ENCODE assay signal across 6 cellular contexts in genomic region chr13:20227730-20228129, GRCh38. TPM values are rescaled to one million over a fixed set of nuclear protein-coding genes. Genes with fewer than 3 reads are reported as not detected.
"Had no signal": no experiment of that assay in that cellular context is flagged by ENCODE, and none has a peak within 500 bp of the region (broad histone marks: within the 10 kb centered on the region; RNA-seq: fewer than 3 reads in every experiment).

No MANE protein-coding gene starts in this region.

- H3K4me3 Mint-ChIP-seq: GM23338, H9, HFFc6 had no signal

- H3K27ac Mint-ChIP-seq: GM23338, H9, HFFc6 had no signal

- H3K4me3 ChIP-seq: GM23338 had no signal

- H3K9me3 Mint-ChIP-seq: GM23338, HFFc6 had no signal

- ATAC-seq: GM23338 had no signal

- DNase-seq: H9, HCEC 1CT, HFFc6, IMR-90 had no signal

RNA-seq across cellular contexts. Expression of gene GJB6, which starts 4.4 kb away (rescaled TPM):
- total RNA-seq: GM23338, H1, H9, HFFc6, IMR-90 had no signal

RNA-seq across cellular contexts. Expression of gene GJB2, which starts 35.0 kb away (rescaled TPM):
- total RNA-seq: GM23338, HFFc6 had no signal
